ENCODE assay signal across 8 cellular contexts in the genomic region with DNA sequence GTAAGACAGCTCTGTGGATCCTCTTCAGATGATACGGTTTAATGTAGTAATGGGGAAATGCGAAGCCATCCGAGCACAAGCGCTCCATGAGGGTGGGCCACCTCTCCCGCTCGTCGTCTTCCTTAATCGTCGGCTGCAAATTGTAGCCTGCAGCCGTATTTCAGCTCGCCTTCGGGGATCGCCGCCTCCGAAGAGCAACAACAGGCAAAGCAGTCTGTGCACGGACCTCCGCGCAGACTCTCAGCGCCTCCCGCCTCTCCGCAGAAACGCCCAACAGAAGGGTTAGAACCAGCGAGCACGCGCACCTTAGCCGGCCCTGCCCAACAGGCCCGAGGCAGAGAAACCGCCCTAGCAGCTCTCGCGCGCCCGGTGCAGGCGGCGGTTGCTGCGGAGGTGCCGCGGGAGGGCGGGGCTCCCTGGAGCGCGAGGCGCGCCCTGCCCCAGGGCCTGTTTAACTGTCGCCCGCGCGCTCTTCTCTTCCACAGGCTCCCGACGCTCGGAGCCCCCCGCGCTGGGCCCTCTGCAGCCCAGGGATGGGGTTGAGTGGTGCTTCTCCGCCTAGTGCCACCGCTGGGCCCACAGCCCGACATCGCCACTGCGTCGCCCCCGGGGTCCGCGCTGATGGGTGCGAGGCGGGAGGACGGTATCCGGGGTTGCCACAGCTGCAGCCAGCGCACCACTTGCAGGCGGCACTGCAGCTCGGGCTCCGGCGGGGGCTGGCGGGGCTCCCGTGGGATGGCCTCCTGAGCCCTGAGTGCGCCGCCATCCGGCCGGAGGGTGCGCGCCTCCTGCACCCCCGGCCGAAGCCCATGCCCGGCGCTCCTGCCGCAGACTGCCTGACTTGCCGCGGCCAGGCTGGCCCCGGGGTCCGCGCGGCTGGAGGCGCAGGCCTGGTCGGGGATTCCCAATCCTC. TPM values are rescaled to one million over a fixed set of nuclear protein-coding genes. Genes with fewer than 3 reads are reported as not detected.
DNase-seq lines count a peak whose midpoint lies in the region; ATAC-seq and TF ChIP-seq lines count a peak whose summit lies in the region.
"Not testable (repeated sequence)": the region's sequence is repeated elsewhere in the genome, so short reads cannot be mapped to it uniquely, and the experiment has no call there.

A gene (minus strand): TSS at position 280 of the 913 bp plus-strand sequence. CDS start 192 bp downstream, at position 88.

- H3K4me3 ChIP-seq in SJSA1, result peak within 1 kb of the TSS; percentile 43
- peak within 1 kb of the TSS; percentile 59 to 65 (median 64) for H3K4me3 ChIP-seq in fibroblast of lung (replicated peaks in 1 of 4; ENCODE audit: control extremely low read depth in 1 of 4, insufficient read depth in 1 of 4, low read depth in 3 of 4, low read length in 4 of 4)
- H3K4me3 ChIP-seq in mononuclear cell (ENCODE audit: low read length), result peak within 1 kb of the TSS; percentile 52

- H3K27me3 ChIP-seq in SJSA1 (replicated peaks); fibroblast of lung (ENCODE audit: control insufficient read depth, insufficient read depth, low read length); mononuclear cell (ENCODE audit: insufficient read depth, low read length): not testable (repeated sequence)

- not testable (repeated sequence) for H3K4me1 ChIP-seq in SJSA1 (replicated peaks); fibroblast of lung (ENCODE audit: control insufficient read depth, extremely low read depth, insufficient read depth, low read length); mononuclear cell (ENCODE audit: insufficient read depth, low read length)

- peak; percentile 58 for TF ChIP-seq POLR2A in GM19099 (IDR thresholded peaks at IDR 0.05; ENCODE audit: extremely low read depth, insufficient read length, low read depth)

- H4K20me1 ChIP-seq in fibroblast of lung (ENCODE audit: control insufficient read depth, extremely low read depth, insufficient read depth, low read length), result not testable (repeated sequence)

- peak within 1 kb of the TSS; percentile 91 for H2AFZ ChIP-seq in fibroblast of lung (ENCODE audit: low read length)

- H3K79me2 ChIP-seq in fibroblast of lung (ENCODE audit: control insufficient read depth, insufficient read depth, low read length), result not testable (repeated sequence)

- DNase-seq in AG08395 (ENCODE audit: low spot score), result peak; percentile 5
- DNase-seq in SJSA1 (ENCODE audit: low read depth in 1 of 2, low spot score in 2 of 2), result peak; percentile 66 to 76
- peak; percentile 30 for DNase-seq in activated gamma-delta T cell treated with anti-CD3 and anti-CD28 coated beads, Interleukin-2, amount 50 U/mL, for 16 hours (ENCODE audit: low read depth)
- DNase-seq in fibroblast of lung (ENCODE audit: low read depth in 2 of 2), result peak; percentile 78 to 80
- peak; percentile 46 to 69 for DNase-seq in stimulated activated CD4-positive, alpha-beta T cell treated with anti-CD3 and anti-CD28 coated beads, Interleukin-4, amount 100 ng/mL, for 48 hours (ENCODE audit: low read depth in 2 of 2)

- H3K9me3 ChIP-seq in SJSA1 (replicated peaks); fibroblast of lung (ENCODE audit: control insufficient read depth, insufficient read depth, low read depth, low read length); mononuclear cell (ENCODE audit: low read depth, low read length): not testable (repeated sequence)

- H3K36me3 ChIP-seq in SJSA1; fibroblast of lung (ENCODE audit: control insufficient read depth, insufficient read depth, low read length): not testable (repeated sequence)

- H3K9ac ChIP-seq in fibroblast of lung (ENCODE audit: insufficient read depth, low read length), result peak within 1 kb of the TSS; percentile 77

- peak; percentile 77 for ATAC-seq in HG03095 (IDR thresholded peaks at IDR 0.05; ENCODE audit: unreplicated experiment)

- peak within 1 kb of the TSS; percentile 62 for H3K4me2 ChIP-seq in fibroblast of lung (ENCODE audit: extremely low read depth, insufficient read depth, low read length)

- TF ChIP-seq CTCF in fibroblast of lung (conservative IDR thresholded peaks at IDR 0.05 in 1 of 2, IDR thresholded peaks at IDR 0.05 in 1 of 2; ENCODE audit: low read depth in 1 of 2, low read length in 2 of 2), result not testable (repeated sequence)

- H3K27ac ChIP-seq in SJSA1 (peak within 1 kb of the TSS; percentile 54; the same call in 1 of the 2 replicates), fibroblast of lung (ENCODE audit: insufficient read depth, low read length) (peak within 1 kb of the TSS; percentile 80)

RNA-seq across cellular contexts. Expression of the gene that starts here (rescaled TPM):
- 5.5 and 8.5 TPM in 2 replicates for total RNA-seq in SJSA1 (2014; rRNA removed; shearing (Covaris generic))
- total RNA-seq in fibroblast of lung (23.1 and 26.7 TPM in 2 replicates), mononuclear cell (61.6 TPM)
- 4.3 and 4.7 TPM in 2 replicates for polyA plus RNA-seq in fibroblast of lung
- polyA plus RNA-seq in fibroblast of lung (2012), result 2.8 and 3.9 TPM in 2 replicates
- 0.19 and 1.8 TPM in 2 replicates for polyA minus RNA-seq in fibroblast of lung (ENCODE audit: low replicate concordance)

Comparison
In these comparisons a context has a peak if more than half of its experiments do, and no peak if none do; other contexts are left out.
1. Peak in every context shown above with its lines: DNase-seq, ATAC-seq, H3K4me3 ChIP-seq and H3K27ac ChIP-seq.
2. DNase-seq: peak in every context shown above with its lines; median percentile 79 in fibroblast of lung; 71 in SJSA1; 58 in stimulated activated CD4-positive, alpha-beta T cell treated with anti-CD3 and anti-CD28 coated beads, Interleukin-4, amount 100 ng/mL, for 48 hours; 30 in activated gamma-delta T cell treated with anti-CD3 and anti-CD28 coated beads, Interleukin-2, amount 50 U/mL, for 16 hours; 5 in AG08395.